16 cellular contexts compared by ENCODE assay signal in genomic region chr7:25860882-25861228, GRCh38.
DNase-seq lines count a peak whose midpoint lies in the region; ATAC-seq, FAIRE-seq and TF ChIP-seq lines count a peak whose summit lies in the region.
"Had no signal": no experiment of that assay in that cellular context is flagged by ENCODE, and none has a peak within 500 bp of the region (broad histone marks: within the 10 kb centered on the region; RNA-seq: fewer than 3 reads in every experiment).

No MANE protein-coding gene starts in this region.

- 49% methylated on average over 10 of the region's 10 CpGs for WGBS in GM12878 (ENCODE audit: insufficient coverage, insufficient replicate concordance, low lambda C conversion rate, missing lambda C conversion rate)

- peak overlapping the region; percentile 65; the same call in 1 of the 2 replicates for H3K9ac ChIP-seq in Karpas-422 (ENCODE audit: low read length)
- no peak overlapping the region for H3K9ac ChIP-seq in GM12878 (ENCODE audit: control insufficient read depth, insufficient read depth, low read length)

- H3K27ac ChIP-seq in Karpas-422 (ENCODE audit: low read length) = peak overlapping the region; percentile 78
- H3K27ac ChIP-seq in GM12878 (ENCODE audit: control insufficient read depth, insufficient read depth) = no peak overlapping the region
- H3K27ac ChIP-seq: breast epithelium, skin epidermis, suprapubic skin had no signal

- RAD21 ChIA-PET in GM12878 (lab: Charles Lee; ENCODE audit: unreplicated experiment) = no interaction called here

- H3K27me3 ChIP-seq in Karpas-422 (ENCODE audit: low read length) = no peaks in the 10 kb centered on the region
- peaks cover 2 to 27% of the 10 kb centered on the region in 2 experiments for H3K27me3 ChIP-seq in GM12878 (replicated peaks in 1 of 2; ENCODE audit: control insufficient read depth in 2 of 2, insufficient read depth in 2 of 2, low read length in 1 of 2)

- H3K4me3 Mint-ChIP-seq in activated T-cell treated with anti-CD3 and anti-CD28 coated beads, Interleukin-2, amount 50 U/mL, for 24 hours = no peak overlapping the region

- peaks cover 25% of the 10 kb centered on the region for H3K4me1 Mint-ChIP-seq in activated T-cell treated with anti-CD3 and anti-CD28 coated beads, Interleukin-2, amount 50 U/mL, for 24 hours (ENCODE audit: low read depth)

- no peak for TF ChIP-seq EP300 in GM12878 (IDR thresholded peaks at IDR 0.05; ENCODE audit: borderline replicate concordance in 1 of 2, control insufficient read depth in 1 of 2, low read depth in 2 of 2, low read length in 2 of 2)

- no peaks in the 10 kb centered on the region for H3K9me2 ChIP-seq in Karpas-422 (replicated peaks; ENCODE audit: insufficient read depth, low read length)

- in situ Hi-C loops in GM12878 (cut with MboI) = loop anchor here (5.0 kb wide), 1 partner anchor 1296 kb away; the partner anchor contains the start of gene HOXA7

- H3K27me3 Mint-ChIP-seq in activated T-cell treated with anti-CD3 and anti-CD28 coated beads, Interleukin-2, amount 50 U/mL, for 24 hours = peaks cover 12% of the 10 kb centered on the region

- H3K4me3 ChIP-seq in Karpas-422 (ENCODE audit: low read length) (peak overlapping the region; percentile 70), GM12878 (no peak overlapping the region), skeletal muscle cell (ENCODE audit: low read depth, low read length) (peak overlapping the region; percentile 30)
- H3K4me3 ChIP-seq: lung, skin epidermis, suprapubic skin had no signal

- CTCF ChIA-PET in GM12878 (lab: Yijun Ruan, JAX) = no interaction called here

- POLR2A ChIA-PET in GM12878 (lab: Charles Lee) = no interaction called here

- no peak for FAIRE-seq in GM12878 (lab: Jason Lieb, UNC)

- no peaks in the 10 kb centered on the region for H4K20me1 ChIP-seq in Karpas-422 (ENCODE audit: insufficient read depth, low read depth, low read length)
- no peaks in the 10 kb centered on the region for H4K20me1 ChIP-seq in GM12878 (ENCODE audit: control insufficient read depth, insufficient read depth)

- 0 out of 2 replicates have a peak overlapping the region, but pooled peaks have one; percentile 8 for H2AFZ ChIP-seq in Karpas-422 (ENCODE audit: low read length)
- no peak overlapping the region; the same call in 1 of the 2 replicates for H2AFZ ChIP-seq in GM12878 (ENCODE audit: control insufficient read depth, low read depth, low read length)

- H3K4me2 ChIP-seq in Karpas-422 (ENCODE audit: low read depth, low read length, poor library complexity, severe bottlenecking) = peak overlapping the region; percentile 93
- peak overlapping the region; percentile 30; the same call in 1 of the 2 replicates for H3K4me2 ChIP-seq in GM12878 (ENCODE audit: control insufficient read depth, insufficient read depth)

- ATAC-seq in GM12878 (no peak), HG02870 (IDR thresholded peaks at IDR 0.05; ENCODE audit: unreplicated experiment) (no peak)

- SMC1A ChIA-PET in GM12878 (lab: Charles Lee; ENCODE audit: uncharacterized antibody, unreplicated experiment) = interaction anchor here (2.0 kb wide), 1 partner anchor 34 kb away, joined by 7 read pairs; no protein-coding TSS in a partner anchor

- H3K4me1 ChIP-seq in Karpas-422 (ENCODE audit: low read length) = peaks cover 42% of the 10 kb centered on the region
- H3K4me1 ChIP-seq in GM12878 (ENCODE audit: control insufficient read depth, insufficient read depth, low read length) = peaks cover 5% of the 10 kb centered on the region; the same call in 1 of the 2 replicates
- H3K4me1 ChIP-seq: breast epithelium, Caco-2 had no signal

- no TSS peak for BruUV-seq in GM12878 (replicated peaks; lab: Mats Ljungman, UMichigan)

- H3K36me3 ChIP-seq in Karpas-422 (ENCODE audit: insufficient read depth, low read length) (no peaks in the 10 kb centered on the region), GM12878 (ENCODE audit: control insufficient read depth in 2 of 2, insufficient read depth in 2 of 2, low read length in 1 of 2) (no peaks in the 10 kb centered on the region)
- H3K36me3 ChIP-seq: breast epithelium, suprapubic skin had no signal

- no peak for TF ChIP-seq RAD21 in GM12878 (IDR thresholded peaks at IDR 0.05; ENCODE audit: insufficient read depth, low read depth, low read length)

- no peak for TF ChIP-seq POLR2A in GM12878 (IDR thresholded peaks at IDR 0.05; ENCODE audit: low read depth, low read length)

- no peak overlapping the region for H3K27ac Mint-ChIP-seq in activated T-cell treated with anti-CD3 and anti-CD28 coated beads, Interleukin-2, amount 50 U/mL, for 24 hours

- no peak for TF ChIP-seq CTCF in GM12878 (IDR thresholded peaks at IDR 0.05 in 2 of 3, conservative IDR thresholded peaks at IDR 0.05 in 1 of 3; ENCODE audit: control insufficient read depth in 2 of 3, extremely low read depth in 1 of 3, insufficient read depth in 1 of 3, low read depth in 3 of 3, low read length in 3 of 3)

- no peaks in the 10 kb centered on the region for H3K79me2 ChIP-seq in Karpas-422 (ENCODE audit: low read length)
- no peaks in the 10 kb centered on the region for H3K79me2 ChIP-seq in GM12878 (ENCODE audit: control insufficient read depth, insufficient read depth, low read length)

- intact Hi-C loops in GM12878 (cut with micrococcal nuclease; ENCODE audit: unreplicated experiment) = no loop called here

- H3K36me3 Mint-ChIP-seq in activated T-cell treated with anti-CD3 and anti-CD28 coated beads, Interleukin-2, amount 50 U/mL, for 24 hours (ENCODE audit: low read depth) = no peaks in the 10 kb centered on the region

- H3K9me3 ChIP-seq in Karpas-422 (ENCODE audit: low read length) (no peaks in the 10 kb centered on the region), GM12878 (replicated peaks; ENCODE audit: control insufficient read depth, insufficient read depth, low read length) (peaks cover 16% of the 10 kb centered on the region; the same call in 2 of the 3 replicates)
- H3K9me3 ChIP-seq: Caco-2, suprapubic skin had no signal

- peak; percentile 29 for DNase-seq in activated T-cell treated with anti-CD3 and anti-CD28 coated beads, Interleukin-2, amount 50 U/mL, for 24 hours
- no peak for DNase-seq in activated T-cell treated with anti-CD3 and anti-CD28 coated beads, Interleukin-2, amount 50 U/mL, for 48 hours
- DNase-seq in Karpas-422 (no peak), GM12878 (ENCODE audit: low read depth, low spot score) (no peak), skeletal muscle cell (ENCODE audit: low read depth) (no peak), SHP77 (lab: John Stamatoyannopoulos, UW) (no peak), anterior cingulate cortex (lab: John Stamatoyannopoulos, UW) (no peak)
- DNase-seq: activated CD4-positive, alpha-beta T cell treated with anti-CD3 and anti-CD28 coated beads for 1 hour; Caco-2; naive B cell; NCI-H1417 treated with DMSO at 0.1 percent for 48 hours had no signal

- H3K9me3 Mint-ChIP-seq in activated T-cell treated with anti-CD3 and anti-CD28 coated beads, Interleukin-2, amount 50 U/mL, for 24 hours = peaks cover 15% of the 10 kb centered on the region

TF ChIP-seq in GM12878, 131 proteins besides CTCF, POLR2A, EP300 and RAD21 (continues in another document):
- TF ChIP-seq FOXK2 (IDR thresholded peaks at IDR 0.05) (no peak), RELA (IDR thresholded peaks at IDR 0.05; ENCODE audit: borderline replicate concordance, partially characterized antibody) (no peak), ZBTB11 (CRISPR knock-in tag; IDR thresholded peaks at IDR 0.05) (no peak), IKZF1 (conservative IDR thresholded peaks at IDR 0.05) (no peak), EGR1 (IDR thresholded peaks at IDR 0.05; ENCODE audit: borderline replicate concordance in 1 of 2, low read depth in 2 of 2, low read length in 2 of 2) (no peak), LARP7 (IDR thresholded peaks at IDR 0.05) (no peak), RUNX3 (IDR thresholded peaks at IDR 0.05; ENCODE audit: low read length) (no peak), NR2F1 (conservative IDR thresholded peaks at IDR 0.05) (no peak), BHLHE40 (IDR thresholded peaks at IDR 0.05; ENCODE audit: borderline replicate concordance in 1 of 2, low read depth in 2 of 2, low read length in 1 of 2) (no peak), TCF12 (IDR thresholded peaks at IDR 0.05; ENCODE audit: low read depth, low read length) (no peak), PML (IDR thresholded peaks at IDR 0.05; ENCODE audit: low read length) (no peak), POLR2AphosphoS2 (IDR thresholded peaks at IDR 0.05; ENCODE audit: low read depth, low read length) (no peak)
- TF ChIP-seq, protein P1, sequence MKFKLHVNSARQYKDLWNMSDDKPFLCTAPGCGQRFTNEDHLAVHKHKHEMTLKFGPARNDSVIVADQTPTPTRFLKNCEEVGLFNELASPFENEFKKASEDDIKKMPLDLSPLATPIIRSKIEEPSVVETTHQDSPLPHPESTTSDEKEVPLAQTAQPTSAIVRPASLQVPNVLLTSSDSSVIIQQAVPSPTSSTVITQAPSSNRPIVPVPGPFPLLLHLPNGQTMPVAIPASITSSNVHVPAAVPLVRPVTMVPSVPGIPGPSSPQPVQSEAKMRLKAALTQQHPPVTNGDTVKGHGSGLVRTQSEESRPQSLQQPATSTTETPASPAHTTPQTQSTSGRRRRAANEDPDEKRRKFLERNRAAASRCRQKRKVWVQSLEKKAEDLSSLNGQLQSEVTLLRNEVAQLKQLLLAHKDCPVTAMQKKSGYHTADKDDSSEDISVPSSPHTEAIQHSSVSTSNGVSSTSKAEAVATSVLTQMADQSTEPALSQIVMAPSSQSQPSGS (IDR thresholded peaks at IDR 0.05; ENCODE audit: low read length) = no peak
